In genomic region chr7:46653848-46654247, GRCh38 we compare ENCODE assay signal across 22 cellular contexts.
"Had no signal": no experiment of that assay in that cellular context is flagged by ENCODE, and none has a peak within 500 bp of the region (broad histone marks: within the 10 kb centered on the region; RNA-seq: fewer than 3 reads in every experiment).

No MANE protein-coding gene starts in this region.

- H3K4me2 ChIP-seq: PC-9 had no signal

- DNase-seq: activated B cell treated with CpG ODN at 0.5 μM for 24 hours; activated CD4-positive, alpha-beta memory T cell treated with anti-CD3 and anti-CD28 coated beads, Interleukin-2, amount 10 ng/mL, durations not matched to agents 7 days and 5 days; activated CD4-positive, alpha-beta T cell treated with anti-CD3 and anti-CD28 coated beads, Interleukin-2, amount 50 U/mL, for 1 hour; activated gamma-delta T cell treated with Interleukin-2 at 50 U/mL for 16 hours; activated naive CD4-positive, alpha-beta T cell treated with anti-CD3 and anti-CD28 coated beads, Interleukin-2, amount 10 ng/mL, durations not matched to agents 7 days and 5 days; activated naive CD8-positive, alpha-beta T cell treated with anti-CD3 and anti-CD28 coated beads for 36 hours; activated T-cell treated with anti-CD3 and anti-CD28 coated beads for 4 hours; activated T-cell treated with anti-CD3 and anti-CD28 coated beads, Interleukin-2, amount 50 U/mL, for 72 hours; Karpas-422; NCI-H1092 treated with DMSO at 0.1 percent for 48 hours; NCI-H1436; NCI-H1694 treated with DMSO at 0.1 percent for 48 hours; NCI-H2081; NCI-H510A treated with DMSO at 0.1 percent for 48 hours; NCI-H69; NK-92 treated with Interleukin-12 subunit alpha and Interleukin-12 subunit beta, amount 100 ng/mL, for 24 hours; PC-9; SHP77 treated with DMSO at 0.1 percent for 48 hours; T-helper 17 cell; T-helper 9 cell had no signal

- FAIRE-seq: K562, TTC549 had no signal

- ATAC-seq: activated T-cell treated with anti-CD3 and anti-CD28 coated beads, Interleukin-2, amount 50 U/mL, for 72 hours; K562; T-helper 17 cell had no signal

- H3K4me3 ChIP-seq: K562, PC-9 had no signal

- H2AFZ ChIP-seq: PC-9 had no signal
